16 cellular contexts compared by ENCODE assay signal in the genomic region with DNA sequence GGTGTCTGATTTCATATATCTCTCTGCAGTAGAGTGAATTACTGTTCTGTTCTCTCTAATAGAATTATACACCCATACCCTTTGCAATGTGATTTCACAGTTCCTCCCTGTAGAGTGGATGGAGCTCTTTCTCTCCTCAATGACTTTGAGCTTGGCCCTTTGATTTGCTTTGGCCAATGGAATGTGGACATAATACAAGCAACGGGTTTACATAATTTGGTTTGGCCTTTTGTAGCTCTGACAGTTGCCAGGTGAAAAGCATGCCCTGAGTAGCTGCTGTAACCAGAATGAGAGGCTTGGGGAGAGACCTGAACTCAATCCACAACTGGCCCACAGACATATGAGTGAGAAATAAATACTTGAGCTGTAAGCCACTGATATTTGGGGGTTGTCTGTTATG. TPM values are rescaled to one million over a fixed set of nuclear protein-coding genes. Genes with fewer than 3 reads are reported as not detected.
DNase-seq lines count a peak whose midpoint lies in the region; ATAC-seq and TF ChIP-seq lines count a peak whose summit lies in the region.
"Had no signal": no experiment of that assay in that cellular context is flagged by ENCODE, and none has a peak within 500 bp of the region (broad histone marks: within the 10 kb centered on the region; RNA-seq: fewer than 3 reads in every experiment).

No MANE protein-coding gene starts in this region.

- H3K27ac Mint-ChIP-seq in T-helper 17 cell (peak overlapping the region; percentile 1), nephron progenitor cell (peak overlapping the region; percentile 38), WTC11 (no peak overlapping the region)
- H3K27ac Mint-ChIP-seq: CD14-positive monocyte; CD4-positive, alpha-beta memory T cell had no signal

- peaks cover 14% of the 10 kb centered on the region for H3K36me3 Mint-ChIP-seq in T-helper 17 cell (ENCODE audit: low read depth)
- peaks cover 28% of the 10 kb centered on the region for H3K36me3 Mint-ChIP-seq in nephron progenitor cell (ENCODE audit: low read depth)
- no peaks in the 10 kb centered on the region; the same call in 1 of the 2 replicates for H3K36me3 Mint-ChIP-seq in WTC11

- POLR2A ChIA-PET in WTC11 (lab: Charles Lee) = no interaction called here

- no peaks in the 10 kb centered on the region for H3K9me3 ChIP-seq in T-helper 17 cell (ENCODE audit: control insufficient read depth, low read length, poor library complexity, severe bottlenecking)
- H3K9me3 ChIP-seq: BE2C had no signal

- DNase-seq in NCI-H526 (lab: John Stamatoyannopoulos, UW) (peak; percentile 80 to 84), T-helper 17 cell (no peak), nephron progenitor cell (no peak), WTC11 (ENCODE audit: low spot score) (no peak), NCI-H524 (lab: John Stamatoyannopoulos, UW) (no peak)
- DNase-seq: BE2C; Calu3; CD4-positive, alpha-beta memory T cell; COR-L47; DMS153; DND-41; GM23248; H7; HCEC 1CT had no signal

- H3K9me3 Mint-ChIP-seq in nephron progenitor cell (peaks cover under 1% of the 10 kb centered on the region), WTC11 (peaks cover 3% of the 10 kb centered on the region)

- CTCF ChIA-PET in WTC11 (lab: Charles Lee) = interaction anchor here (0.9 kb wide), 1 partner anchor 200 kb away, joined by 3 read pairs; no protein-coding TSS in a partner anchor

- no peak for TF ChIP-seq CTCF in nephron progenitor cell (IDR thresholded peaks at IDR 0.05)
- no peak for TF ChIP-seq CTCF in WTC11 (IDR thresholded peaks at IDR 0.05)

- no peak overlapping the region for H3K4me3 Mint-ChIP-seq in T-helper 17 cell
- H3K4me3 Mint-ChIP-seq in nephron progenitor cell = no peak overlapping the region
- no peak overlapping the region for H3K4me3 Mint-ChIP-seq in WTC11
- H3K4me3 Mint-ChIP-seq: CD14-positive monocyte; CD4-positive, alpha-beta memory T cell had no signal

- H3K27me3 Mint-ChIP-seq in T-helper 17 cell (no peaks in the 10 kb centered on the region), nephron progenitor cell (ENCODE audit: low read depth, poor library complexity) (peaks cover 3% of the 10 kb centered on the region), WTC11 (ENCODE audit: low read depth) (no peaks in the 10 kb centered on the region)
- H3K27me3 Mint-ChIP-seq: CD4-positive, alpha-beta memory T cell had no signal

- H3K4me1 Mint-ChIP-seq in T-helper 17 cell = peaks cover 6% of the 10 kb centered on the region
- H3K4me1 Mint-ChIP-seq in nephron progenitor cell = no peaks in the 10 kb centered on the region
- no peaks in the 10 kb centered on the region for H3K4me1 Mint-ChIP-seq in WTC11

- ATAC-seq in T-helper 17 cell (no peak), WTC11 (no peak), GM19455 (IDR thresholded peaks at IDR 0.05; ENCODE audit: unreplicated experiment) (no peak)

TF ChIP-seq in WTC11, 78 proteins besides CTCF, POLR2A, EP300 and RAD21:
- no peak for TF ChIP-seq ZNF317 (CRISPR knock-in tag; IDR thresholded peaks at IDR 0.05; ENCODE audit: borderline replicate concordance, low read depth)
- TF ChIP-seq, protein P1, sequence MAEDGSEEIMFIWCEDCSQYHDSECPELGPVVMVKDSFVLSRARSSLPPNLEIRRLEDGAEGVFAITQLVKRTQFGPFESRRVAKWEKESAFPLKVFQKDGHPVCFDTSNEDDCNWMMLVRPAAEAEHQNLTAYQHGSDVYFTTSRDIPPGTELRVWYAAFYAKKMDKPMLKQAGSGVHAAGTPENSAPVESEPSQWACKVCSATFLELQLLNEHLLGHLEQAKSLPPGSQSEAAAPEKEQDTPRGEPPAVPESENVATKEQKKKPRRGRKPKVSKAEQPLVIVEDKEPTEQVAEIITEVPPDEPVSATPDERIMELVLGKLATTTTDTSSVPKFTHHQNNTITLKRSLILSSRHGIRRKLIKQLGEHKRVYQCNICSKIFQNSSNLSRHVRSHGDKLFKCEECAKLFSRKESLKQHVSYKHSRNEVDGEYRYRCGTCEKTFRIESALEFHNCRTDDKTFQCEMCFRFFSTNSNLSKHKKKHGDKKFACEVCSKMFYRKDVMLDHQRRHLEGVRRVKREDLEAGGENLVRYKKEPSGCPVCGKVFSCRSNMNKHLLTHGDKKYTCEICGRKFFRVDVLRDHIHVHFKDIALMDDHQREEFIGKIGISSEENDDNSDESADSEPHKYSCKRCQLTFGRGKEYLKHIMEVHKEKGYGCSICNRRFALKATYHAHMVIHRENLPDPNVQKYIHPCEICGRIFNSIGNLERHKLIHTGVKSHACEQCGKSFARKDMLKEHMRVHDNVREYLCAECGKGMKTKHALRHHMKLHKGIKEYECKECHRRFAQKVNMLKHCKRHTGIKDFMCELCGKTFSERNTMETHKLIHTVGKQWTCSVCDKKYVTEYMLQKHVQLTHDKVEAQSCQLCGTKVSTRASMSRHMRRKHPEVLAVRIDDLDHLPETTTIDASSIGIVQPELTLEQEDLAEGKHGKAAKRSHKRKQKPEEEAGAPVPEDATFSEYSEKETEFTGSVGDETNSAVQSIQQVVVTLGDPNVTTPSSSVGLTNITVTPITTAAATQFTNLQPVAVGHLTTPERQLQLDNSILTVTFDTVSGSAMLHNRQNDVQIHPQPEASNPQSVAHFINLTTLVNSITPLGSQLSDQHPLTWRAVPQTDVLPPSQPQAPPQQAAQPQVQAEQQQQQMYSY (CRISPR knock-in tag; IDR thresholded peaks at IDR 0.05) = no peak
TF ChIP-seq in WTC11: peak in this region for 0.

RNA-seq across cellular contexts. Expression of a gene that starts 32.1 kb away (rescaled TPM):
- total RNA-seq in T-helper 17 cell = 1 to 10 TPM; 6.4 to 8.3 TPM
- total RNA-seq in WTC11 (2021) = 16.1 to 19.2 TPM (median 17.9 TPM) in 3 replicates

Comparison
In these comparisons a context has a peak if more than half of its experiments do, and no peak if none do; other contexts are left out.
1. DNase-seq: peak in NCI-H526 (2 of 2); none in T-helper 17 cell (0 of 3), nephron progenitor cell (single experiment), WTC11 (single experiment) and NCI-H524 (0 of 2).